Comparison of ENCODE assay signal across 21 cellular contexts in genomic region chr14:75941030-75941429, GRCh38. TPM values are rescaled to one million over a fixed set of nuclear protein-coding genes. Genes with fewer than 3 reads are reported as not detected.
A peak's percentile ranks its signal among the peaks of the same experiment; 100 is the strongest.
DNase-seq lines count a peak whose midpoint lies in the region; ATAC-seq and TF ChIP-seq lines count a peak whose summit lies in the region.
"Had no signal": no experiment of that assay in that cellular context is flagged by ENCODE, and none has a peak within 500 bp of the region (broad histone marks: within the 10 kb centered on the region; RNA-seq: fewer than 3 reads in every experiment).

No MANE protein-coding gene starts in this region.

- TF ChIP-seq CTCF in foreskin fibroblast (IDR thresholded peaks at IDR 0.05; ENCODE audit: low read depth, low read length) (no peak), neural progenitor cell (IDR thresholded peaks at IDR 0.05) (no peak)

- H3K27me3 ChIP-seq in SJCRH30 = no peaks in the 10 kb centered on the region
- H3K27me3 ChIP-seq in neural progenitor cell = no peaks in the 10 kb centered on the region
- H3K27me3 ChIP-seq: right lobe of liver, stomach, upper lobe of right lung had no signal

- H3K9me3 ChIP-seq in SJCRH30 (replicated peaks) = no peaks in the 10 kb centered on the region
- H3K9me3 ChIP-seq in neural progenitor cell (ENCODE audit: low read depth) = no peaks in the 10 kb centered on the region
- H3K9me3 ChIP-seq: right lobe of liver, stomach, upper lobe of right lung had no signal

- DNase-seq in DMS 273 treated with DMSO at 0.1 percent for 48 hours (lab: John Stamatoyannopoulos, UW) (peak; percentile 75), SJCRH30 (peak; percentile 81 to 87), foreskin fibroblast (peak; percentile 24 to 54), non-pigmented ciliary epithelial cell (ENCODE audit: low read depth) (peak; percentile 8), NCI-H2107 treated with DMSO at 0.1 percent for 48 hours (lab: John Stamatoyannopoulos, UW; ENCODE audit: unreplicated experiment) (no peak), neural progenitor cell (ENCODE audit: low spot score) (no peak)
- DNase-seq: activated CD8-positive, alpha-beta memory T cell treated with anti-CD3 and anti-CD28 coated beads, Interleukin-2, amount 10 ng/mL, durations not matched to agents 7 days and 5 days; CD8-positive, alpha-beta T cell; effector memory CD8-positive, alpha-beta T cell; H9; Karpas-422; midbrain; NCI-H1105; PC-9; right lobe of liver; stimulated activated CD4-positive, alpha-beta T cell treated with anti-CD3 and anti-CD28 coated beads, Interleukin-1b, Interleukin-23, amount 100 ng/mL, for 48 hours; stomach; T1000; upper lobe of right lung had no signal

- H3K4me3 Mint-ChIP-seq in neural progenitor cell = no peak overlapping the region
- H3K4me3 Mint-ChIP-seq: activated CD8-positive, alpha-beta memory T cell treated with anti-CD3 and anti-CD28 coated beads, Interleukin-2, amount 10 ng/mL, durations not matched to agents 7 days and 5 days; CD8-positive, alpha-beta T cell; effector memory CD8-positive, alpha-beta T cell; H9 had no signal

- no peaks in the 10 kb centered on the region; the same call in 1 of the 2 replicates for H3K36me3 ChIP-seq in SJCRH30
- H3K36me3 ChIP-seq in neural progenitor cell = no peaks in the 10 kb centered on the region
- H3K36me3 ChIP-seq: right lobe of liver, stomach, upper lobe of right lung had no signal

- H3K27ac Mint-ChIP-seq in neural progenitor cell = no peak overlapping the region
- H3K27ac Mint-ChIP-seq: activated CD8-positive, alpha-beta memory T cell treated with anti-CD3 and anti-CD28 coated beads, Interleukin-2, amount 10 ng/mL, durations not matched to agents 7 days and 5 days; CD8-positive, alpha-beta T cell; effector memory CD8-positive, alpha-beta T cell; H9 had no signal

- H2AFZ ChIP-seq in neural progenitor cell (replicated peaks) = no peak overlapping the region
- H2AFZ ChIP-seq: PC-9 had no signal

- no peaks in the 10 kb centered on the region for H3F3A ChIP-seq in neural progenitor cell (ENCODE audit: low read depth)

- H3K4me2 ChIP-seq in neural progenitor cell = no peak overlapping the region
- H3K4me2 ChIP-seq: PC-9 had no signal

- H3K27ac ChIP-seq in SJCRH30 = peak overlapping the region; percentile 41
- no peak overlapping the region for H3K27ac ChIP-seq in neural progenitor cell
- H3K27ac ChIP-seq: PC-9, right lobe of liver, stomach, upper lobe of right lung had no signal

- no peaks in the 10 kb centered on the region for H3K27me3 Mint-ChIP-seq in neural progenitor cell (ENCODE audit: insufficient read depth, low read depth)
- H3K27me3 Mint-ChIP-seq: activated CD8-positive, alpha-beta memory T cell treated with anti-CD3 and anti-CD28 coated beads, Interleukin-2, amount 10 ng/mL, durations not matched to agents 7 days and 5 days; effector memory CD8-positive, alpha-beta T cell had no signal

- no peaks in the 10 kb centered on the region for H3K79me2 ChIP-seq in neural progenitor cell (ENCODE audit: low read depth)

- H3K9ac ChIP-seq in neural progenitor cell = no peak overlapping the region

- H3K4me1 ChIP-seq in SJCRH30 (peaks cover 11% of the 10 kb centered on the region), neural progenitor cell (peaks cover 8% of the 10 kb centered on the region)
- H3K4me1 ChIP-seq: right lobe of liver, stomach, upper lobe of right lung had no signal

- H4K20me1 ChIP-seq in neural progenitor cell (ENCODE audit: low read depth) = no peaks in the 10 kb centered on the region

- peaks cover 2% of the 10 kb centered on the region for H3K36me3 Mint-ChIP-seq in neural progenitor cell
- H3K36me3 Mint-ChIP-seq: activated CD8-positive, alpha-beta memory T cell treated with anti-CD3 and anti-CD28 coated beads, Interleukin-2, amount 10 ng/mL, durations not matched to agents 7 days and 5 days had no signal

- H3K9me3 Mint-ChIP-seq in neural progenitor cell = no peaks in the 10 kb centered on the region
- H3K9me3 Mint-ChIP-seq: CD8-positive, alpha-beta T cell; effector memory CD8-positive, alpha-beta T cell; H9 had no signal

- H3K4me1 Mint-ChIP-seq in neural progenitor cell = peaks cover 15% of the 10 kb centered on the region
- H3K4me1 Mint-ChIP-seq: activated CD8-positive, alpha-beta memory T cell treated with anti-CD3 and anti-CD28 coated beads, Interleukin-2, amount 10 ng/mL, durations not matched to agents 7 days and 5 days had no signal

- H3K4me3 ChIP-seq in SJCRH30 = no peak overlapping the region
- no peak overlapping the region for H3K4me3 ChIP-seq in foreskin fibroblast (ENCODE audit: low read depth in 1 of 2, low read length in 2 of 2)
- no peak overlapping the region for H3K4me3 ChIP-seq in neural progenitor cell
- H3K4me3 ChIP-seq: PC-9, right lobe of liver, stomach, upper lobe of right lung had no signal

- no peak for ATAC-seq in GM18498 (IDR thresholded peaks at IDR 0.05; ENCODE audit: unreplicated experiment)
- no peak for ATAC-seq in GM21737 (IDR thresholded peaks at IDR 0.05; ENCODE audit: unreplicated experiment)
- ATAC-seq: activated CD8-positive, alpha-beta memory T cell treated with anti-CD3 and anti-CD28 coated beads, Interleukin-2, amount 10 ng/mL, durations not matched to agents 7 days and 5 days; CD8-positive, alpha-beta T cell; effector memory CD8-positive, alpha-beta T cell; right lobe of liver; upper lobe of right lung had no signal

RNA-seq across cellular contexts. Expression of gene TGFB3, which starts 40.8 kb away (rescaled TPM):
- 4.9 and 6.3 TPM in 2 replicates for total RNA-seq in SJCRH30 (2014; rRNA removed; shearing (Covaris generic))
- total RNA-seq in neural progenitor cell (ENCODE audit: low replicate concordance) = 0.12 TPM in 1 of 2 replicates, not detected in the other

RNA-seq across cellular contexts. Expression of gene IFT43, which starts 44.5 kb away (rescaled TPM):
- 14.4 and 15.0 TPM in 2 replicates for total RNA-seq in SJCRH30 (2014; rRNA removed; shearing (Covaris generic))
- 34.9 and 36.8 TPM in 2 replicates for total RNA-seq in neural progenitor cell (ENCODE audit: low replicate concordance)

Comparison
In these comparisons a context has a peak if more than half of its experiments do, and no peak if none do; other contexts are left out.
1. DNase-seq: peak in DMS 273 treated with DMSO at 0.1 percent for 48 hours (single experiment), SJCRH30 (2 of 2), foreskin fibroblast (2 of 2) and non-pigmented ciliary epithelial cell (single experiment); none in NCI-H2107 treated with DMSO at 0.1 percent for 48 hours (single experiment) and neural progenitor cell (single experiment).